13 cellular contexts compared by ENCODE assay signal in genomic region chr9:88776717-88777497, GRCh38.
DNase-seq lines count a peak whose midpoint lies in the region; ATAC-seq, FAIRE-seq and TF ChIP-seq lines count a peak whose summit lies in the region.
"Had no signal": no experiment of that assay in that cellular context is flagged by ENCODE, and none has a peak within 500 bp of the region (broad histone marks: within the 10 kb centered on the region; RNA-seq: fewer than 3 reads in every experiment).

No MANE protein-coding gene starts in this region.

- peaks cover 55% of the 10 kb centered on the region for H3K4me1 ChIP-seq in SJSA1 (replicated peaks)

- no peaks in the 10 kb centered on the region for H3K36me3 ChIP-seq in SJSA1
- H3K36me3 ChIP-seq: tibial artery had no signal

- H3K4me3 ChIP-seq in SJSA1 = no peak overlapping the region
- H3K4me3 ChIP-seq: tibial artery had no signal

- peak; percentile 54 for ATAC-seq in stimulated activated memory B cell treated with anti-CD40 and anti-IgM and Interleukin-4, amounts not matched to agents 10 μg/mL and 1 μg/mL and 100 μg/mL, for 72 hours
- ATAC-seq in HG03175 (IDR thresholded peaks at IDR 0.05; ENCODE audit: unreplicated experiment) (no peak), HG03432 (IDR thresholded peaks at IDR 0.05; ENCODE audit: unreplicated experiment) (no peak)

- TF ChIP-seq POLR2A in GM12891 (IDR thresholded peaks at IDR 0.05; ENCODE audit: low read depth, low read length) = no peak

- intact Hi-C loops in activated CD4-positive, alpha-beta T cell treated with anti-CD3 and anti-CD28 coated beads, Interleukin-2, amount 10 ng/mL, durations not matched to agents 24 days and 14 days (cut with micrococcal nuclease) = no loop called here

- H3K4me1 Mint-ChIP-seq in activated CD4-positive, alpha-beta T cell treated with anti-CD3 and anti-CD28 coated beads, Interleukin-2, amount 10 ng/mL, durations not matched to agents 24 days and 14 days = no peaks in the 10 kb centered on the region
- H3K4me1 Mint-ChIP-seq in stimulated activated memory B cell treated with anti-CD40 and anti-IgM and Interleukin-4, amounts not matched to agents 10 μg/mL and 1 μg/mL and 100 μg/mL, for 72 hours = no peaks in the 10 kb centered on the region

- peak overlapping the region; percentile 89 for H3K27ac ChIP-seq in SJSA1

- no peaks in the 10 kb centered on the region for H3K9me3 ChIP-seq in SJSA1 (replicated peaks)
- H3K9me3 ChIP-seq: tibial artery had no signal

- H3K9me3 Mint-ChIP-seq in activated CD4-positive, alpha-beta T cell treated with anti-CD3 and anti-CD28 coated beads, Interleukin-2, amount 10 ng/mL, durations not matched to agents 24 days and 14 days = no peaks in the 10 kb centered on the region
- no peaks in the 10 kb centered on the region for H3K9me3 Mint-ChIP-seq in stimulated activated memory B cell treated with anti-CD40 and anti-IgM and Interleukin-4, amounts not matched to agents 10 μg/mL and 1 μg/mL and 100 μg/mL, for 72 hours

- no peak overlapping the region for H3K27ac Mint-ChIP-seq in activated CD4-positive, alpha-beta T cell treated with anti-CD3 and anti-CD28 coated beads, Interleukin-2, amount 10 ng/mL, durations not matched to agents 24 days and 14 days
- H3K27ac Mint-ChIP-seq in stimulated activated memory B cell treated with anti-CD40 and anti-IgM and Interleukin-4, amounts not matched to agents 10 μg/mL and 1 μg/mL and 100 μg/mL, for 72 hours = no peak overlapping the region

- peak; percentile 31 for DNase-seq in activated CD4-positive, alpha-beta T cell treated with anti-CD3 and anti-CD28 coated beads, Interleukin-2, amount 10 ng/mL, durations not matched to agents 24 days and 14 days
- DNase-seq in activated CD4-positive, alpha-beta T cell treated with anti-CD3 and anti-CD28 coated beads for 48 hours = no peak
- DNase-seq in SJSA1 (ENCODE audit: low read depth in 1 of 2, low spot score in 2 of 2) = peak; percentile 57 to 88
- peak; percentile 73 for DNase-seq in fibroblast of the conjunctiva (ENCODE audit: low read depth)
- no peak for DNase-seq in GM12891 (ENCODE audit: insufficient read length, low spot score)
- DNase-seq: H7; midbrain; stimulated activated CD4-positive, alpha-beta T cell treated with anti-CD3 and anti-CD28 coated beads, Interleukin-2, amount 100 ng/mL, for 24 hours; tibial artery had no signal

- no peaks in the 10 kb centered on the region for H3K36me3 Mint-ChIP-seq in activated CD4-positive, alpha-beta T cell treated with anti-CD3 and anti-CD28 coated beads, Interleukin-2, amount 10 ng/mL, durations not matched to agents 24 days and 14 days (ENCODE audit: low read depth)
- H3K36me3 Mint-ChIP-seq in stimulated activated memory B cell treated with anti-CD40 and anti-IgM and Interleukin-4, amounts not matched to agents 10 μg/mL and 1 μg/mL and 100 μg/mL, for 72 hours = no peaks in the 10 kb centered on the region

- H3K27me3 Mint-ChIP-seq in activated CD4-positive, alpha-beta T cell treated with anti-CD3 and anti-CD28 coated beads, Interleukin-2, amount 10 ng/mL, durations not matched to agents 24 days and 14 days = peaks cover 9% of the 10 kb centered on the region
- peaks cover 29% of the 10 kb centered on the region for H3K27me3 Mint-ChIP-seq in stimulated activated memory B cell treated with anti-CD40 and anti-IgM and Interleukin-4, amounts not matched to agents 10 μg/mL and 1 μg/mL and 100 μg/mL, for 72 hours

- no peak for FAIRE-seq in GM12891 (lab: Jason Lieb, UNC)
- FAIRE-seq: A204.1 had no signal

- H3K27me3 ChIP-seq in SJSA1 (replicated peaks) = no peaks in the 10 kb centered on the region
- H3K27me3 ChIP-seq: tibial artery had no signal

- H3K4me3 Mint-ChIP-seq in activated CD4-positive, alpha-beta T cell treated with anti-CD3 and anti-CD28 coated beads, Interleukin-2, amount 10 ng/mL, durations not matched to agents 24 days and 14 days = no peak overlapping the region
- no peak overlapping the region for H3K4me3 Mint-ChIP-seq in stimulated activated memory B cell treated with anti-CD40 and anti-IgM and Interleukin-4, amounts not matched to agents 10 μg/mL and 1 μg/mL and 100 μg/mL, for 72 hours

TF ChIP-seq in GM12891, 5 proteins besides CTCF, POLR2A, EP300 and RAD21:
- TF ChIP-seq PAX5 (IDR thresholded peaks at IDR 0.05; ENCODE audit: insufficient read depth, low read length, severe bottlenecking) = no peak
- TF ChIP-seq TAF1 (IDR thresholded peaks at IDR 0.05; ENCODE audit: low read depth, low read length) = no peak
- TF ChIP-seq POU2F2 (IDR thresholded peaks at IDR 0.05; ENCODE audit: low read depth, low read length) = no peak
- no peak for TF ChIP-seq SPI1 (IDR thresholded peaks at IDR 0.05; ENCODE audit: low read depth, low read length)
- no peak for TF ChIP-seq POLR2AphosphoS5 (IDR thresholded peaks at IDR 0.05; ENCODE audit: low read depth, low read length)
TF ChIP-seq in GM12891: peak in this region for 0.

Comparison
In these comparisons a context has a peak if more than half of its experiments do, and no peak if none do; other contexts are left out.
1. DNase-seq: peak in activated CD4-positive, alpha-beta T cell treated with anti-CD3 and anti-CD28 coated beads, Interleukin-2, amount 10 ng/mL, durations not matched to agents 24 days and 14 days (single experiment), SJSA1 (2 of 2) and fibroblast of the conjunctiva (single experiment); none in activated CD4-positive, alpha-beta T cell treated with anti-CD3 and anti-CD28 coated beads for 48 hours (single experiment) and GM12891 (single experiment).